Comparison of ENCODE assay signal across 2 cellular contexts in the genomic region with DNA sequence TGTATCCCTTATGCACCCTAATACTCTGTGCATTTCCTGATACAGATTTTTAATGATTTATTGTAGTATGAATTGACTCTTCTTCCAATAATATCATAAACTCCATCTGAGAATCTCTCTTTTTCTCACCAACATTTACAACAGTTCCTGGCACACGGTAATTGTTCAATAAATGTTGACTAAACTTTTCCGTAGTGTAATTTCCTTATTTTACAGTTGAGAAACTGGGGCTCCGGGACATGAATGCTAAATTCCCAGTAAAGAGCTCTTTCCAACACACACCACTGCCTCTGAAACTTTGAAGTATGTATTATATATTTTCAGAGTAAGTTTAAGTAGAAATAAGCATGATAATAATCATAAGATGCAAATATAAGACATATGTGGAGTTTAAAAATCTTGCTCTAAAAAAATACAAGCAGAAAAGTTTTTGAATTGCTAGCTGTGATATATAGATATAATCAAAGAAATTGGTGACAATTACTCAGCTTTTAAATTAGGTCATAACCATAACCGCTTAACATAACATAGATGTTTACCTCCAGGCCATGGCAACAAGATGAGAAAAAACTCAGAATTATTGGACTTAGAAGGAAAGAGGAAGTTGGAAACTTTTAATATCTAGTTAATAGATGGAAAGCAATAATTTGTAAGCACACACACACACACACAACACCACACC.
TF ChIP-seq lines count a peak whose summit lies in the region.

No MANE protein-coding gene starts in this region.

TF ChIP-seq in SK-N-SH, 30 proteins besides CTCF, POLR2A, EP300 and RAD21 (continued from another document):
- TF ChIP-seq, protein P1, sequence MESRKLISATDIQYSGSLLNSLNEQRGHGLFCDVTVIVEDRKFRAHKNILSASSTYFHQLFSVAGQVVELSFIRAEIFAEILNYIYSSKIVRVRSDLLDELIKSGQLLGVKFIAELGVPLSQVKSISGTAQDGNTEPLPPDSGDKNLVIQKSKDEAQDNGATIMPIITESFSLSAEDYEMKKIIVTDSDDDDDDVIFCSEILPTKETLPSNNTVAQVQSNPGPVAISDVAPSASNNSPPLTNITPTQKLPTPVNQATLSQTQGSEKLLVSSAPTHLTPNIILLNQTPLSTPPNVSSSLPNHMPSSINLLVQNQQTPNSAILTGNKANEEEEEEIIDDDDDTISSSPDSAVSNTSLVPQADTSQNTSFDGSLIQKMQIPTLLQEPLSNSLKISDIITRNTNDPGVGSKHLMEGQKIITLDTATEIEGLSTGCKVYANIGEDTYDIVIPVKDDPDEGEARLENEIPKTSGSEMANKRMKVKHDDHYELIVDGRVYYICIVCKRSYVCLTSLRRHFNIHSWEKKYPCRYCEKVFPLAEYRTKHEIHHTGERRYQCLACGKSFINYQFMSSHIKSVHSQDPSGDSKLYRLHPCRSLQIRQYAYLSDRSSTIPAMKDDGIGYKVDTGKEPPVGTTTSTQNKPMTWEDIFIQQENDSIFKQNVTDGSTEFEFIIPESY (IDR thresholded peaks at IDR 0.05; ENCODE audit: borderline replicate concordance, low read depth): no peak
- TF ChIP-seq RCOR1 (IDR thresholded peaks at IDR 0.05; ENCODE audit: low read length) (no peak), RXRA (IDR thresholded peaks at IDR 0.05; ENCODE audit: borderline replicate concordance, low read depth) (no peak), CHD2 (IDR thresholded peaks at IDR 0.05; ENCODE audit: low read length, partially characterized antibody) (no peak), NRF1 (IDR thresholded peaks at IDR 0.05; ENCODE audit: low read depth, low read length) (no peak), JUND (IDR thresholded peaks at IDR 0.05) (no peak), MXI1 (IDR thresholded peaks at IDR 0.05; ENCODE audit: low read depth, low read length) (no peak), YY1 (IDR thresholded peaks at IDR 0.05; ENCODE audit: low read depth) (no peak), TCF12 (IDR thresholded peaks at IDR 0.05) (no peak), FOXJ3 (CRISPR knock-in tag; IDR thresholded peaks at IDR 0.05) (no peak), GABPA (IDR thresholded peaks at IDR 0.05; ENCODE audit: low read depth) (no peak), SIN3A (IDR thresholded peaks at IDR 0.05; ENCODE audit: borderline replicate concordance, low read depth, low read length) (no peak)
- TF ChIP-seq, protein P2, sequence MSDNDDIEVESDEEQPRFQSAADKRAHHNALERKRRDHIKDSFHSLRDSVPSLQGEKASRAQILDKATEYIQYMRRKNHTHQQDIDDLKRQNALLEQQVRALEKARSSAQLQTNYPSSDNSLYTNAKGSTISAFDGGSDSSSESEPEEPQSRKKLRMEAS (IDR thresholded peaks at IDR 0.05; ENCODE audit: low read depth): no peak
- TF ChIP-seq, protein P3, sequence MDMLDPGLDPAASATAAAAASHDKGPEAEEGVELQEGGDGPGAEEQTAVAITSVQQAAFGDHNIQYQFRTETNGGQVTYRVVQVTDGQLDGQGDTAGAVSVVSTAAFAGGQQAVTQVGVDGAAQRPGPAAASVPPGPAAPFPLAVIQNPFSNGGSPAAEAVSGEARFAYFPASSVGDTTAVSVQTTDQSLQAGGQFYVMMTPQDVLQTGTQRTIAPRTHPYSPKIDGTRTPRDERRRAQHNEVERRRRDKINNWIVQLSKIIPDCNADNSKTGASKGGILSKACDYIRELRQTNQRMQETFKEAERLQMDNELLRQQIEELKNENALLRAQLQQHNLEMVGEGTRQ (IDR thresholded peaks at IDR 0.05; ENCODE audit: borderline replicate concordance, low read depth, low read length): no peak
- TF ChIP-seq, protein P4, sequence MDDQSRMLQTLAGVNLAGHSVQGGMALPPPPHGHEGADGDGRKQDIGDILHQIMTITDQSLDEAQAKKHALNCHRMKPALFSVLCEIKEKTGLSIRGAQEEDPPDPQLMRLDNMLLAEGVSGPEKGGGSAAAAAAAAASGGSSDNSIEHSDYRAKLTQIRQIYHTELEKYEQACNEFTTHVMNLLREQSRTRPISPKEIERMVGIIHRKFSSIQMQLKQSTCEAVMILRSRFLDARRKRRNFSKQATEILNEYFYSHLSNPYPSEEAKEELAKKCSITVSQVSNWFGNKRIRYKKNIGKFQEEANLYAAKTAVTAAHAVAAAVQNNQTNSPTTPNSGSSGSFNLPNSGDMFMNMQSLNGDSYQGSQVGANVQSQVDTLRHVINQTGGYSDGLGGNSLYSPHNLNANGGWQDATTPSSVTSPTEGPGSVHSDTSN (IDR thresholded peaks at IDR 0.05): no peak

TF ChIP-seq in SK-N-SH treated with all-trans-retinoic acid at 6 μM for 48 hours, 23 proteins besides CTCF, POLR2A, EP300 and RAD21 (continued from another document):
- TF ChIP-seq, protein P5, sequence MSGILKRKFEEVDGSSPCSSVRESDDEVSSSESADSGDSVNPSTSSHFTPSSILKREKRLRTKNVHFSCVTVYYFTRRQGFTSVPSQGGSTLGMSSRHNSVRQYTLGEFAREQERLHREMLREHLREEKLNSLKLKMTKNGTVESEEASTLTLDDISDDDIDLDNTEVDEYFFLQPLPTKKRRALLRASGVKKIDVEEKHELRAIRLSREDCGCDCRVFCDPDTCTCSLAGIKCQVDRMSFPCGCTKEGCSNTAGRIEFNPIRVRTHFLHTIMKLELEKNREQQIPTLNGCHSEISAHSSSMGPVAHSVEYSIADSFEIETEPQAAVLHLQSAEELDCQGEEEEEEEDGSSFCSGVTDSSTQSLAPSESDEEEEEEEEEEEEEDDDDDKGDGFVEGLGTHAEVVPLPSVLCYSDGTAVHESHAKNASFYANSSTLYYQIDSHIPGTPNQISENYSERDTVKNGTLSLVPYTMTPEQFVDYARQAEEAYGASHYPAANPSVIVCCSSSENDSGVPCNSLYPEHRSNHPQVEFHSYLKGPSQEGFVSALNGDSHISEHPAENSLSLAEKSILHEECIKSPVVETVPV (CRISPR knock-in tag; IDR thresholded peaks at IDR 0.05): no peak
- TF ChIP-seq, protein P6, sequence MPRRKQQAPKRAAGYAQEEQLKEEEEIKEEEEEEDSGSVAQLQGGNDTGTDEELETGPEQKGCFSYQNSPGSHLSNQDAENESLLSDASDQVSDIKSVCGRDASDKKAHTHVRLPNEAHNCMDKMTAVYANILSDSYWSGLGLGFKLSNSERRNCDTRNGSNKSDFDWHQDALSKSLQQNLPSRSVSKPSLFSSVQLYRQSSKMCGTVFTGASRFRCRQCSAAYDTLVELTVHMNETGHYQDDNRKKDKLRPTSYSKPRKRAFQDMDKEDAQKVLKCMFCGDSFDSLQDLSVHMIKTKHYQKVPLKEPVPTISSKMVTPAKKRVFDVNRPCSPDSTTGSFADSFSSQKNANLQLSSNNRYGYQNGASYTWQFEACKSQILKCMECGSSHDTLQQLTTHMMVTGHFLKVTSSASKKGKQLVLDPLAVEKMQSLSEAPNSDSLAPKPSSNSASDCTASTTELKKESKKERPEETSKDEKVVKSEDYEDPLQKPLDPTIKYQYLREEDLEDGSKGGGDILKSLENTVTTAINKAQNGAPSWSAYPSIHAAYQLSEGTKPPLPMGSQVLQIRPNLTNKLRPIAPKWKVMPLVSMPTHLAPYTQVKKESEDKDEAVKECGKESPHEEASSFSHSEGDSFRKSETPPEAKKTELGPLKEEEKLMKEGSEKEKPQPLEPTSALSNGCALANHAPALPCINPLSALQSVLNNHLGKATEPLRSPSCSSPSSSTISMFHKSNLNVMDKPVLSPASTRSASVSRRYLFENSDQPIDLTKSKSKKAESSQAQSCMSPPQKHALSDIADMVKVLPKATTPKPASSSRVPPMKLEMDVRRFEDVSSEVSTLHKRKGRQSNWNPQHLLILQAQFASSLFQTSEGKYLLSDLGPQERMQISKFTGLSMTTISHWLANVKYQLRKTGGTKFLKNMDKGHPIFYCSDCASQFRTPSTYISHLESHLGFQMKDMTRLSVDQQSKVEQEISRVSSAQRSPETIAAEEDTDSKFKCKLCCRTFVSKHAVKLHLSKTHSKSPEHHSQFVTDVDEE (CRISPR knock-in tag; IDR thresholded peaks at IDR 0.05): no peak
- TF ChIP-seq RARB (CRISPR knock-in tag; IDR thresholded peaks at IDR 0.05): no peak
